ENCODE assay signal across 36 cellular contexts in the genomic region with DNA sequence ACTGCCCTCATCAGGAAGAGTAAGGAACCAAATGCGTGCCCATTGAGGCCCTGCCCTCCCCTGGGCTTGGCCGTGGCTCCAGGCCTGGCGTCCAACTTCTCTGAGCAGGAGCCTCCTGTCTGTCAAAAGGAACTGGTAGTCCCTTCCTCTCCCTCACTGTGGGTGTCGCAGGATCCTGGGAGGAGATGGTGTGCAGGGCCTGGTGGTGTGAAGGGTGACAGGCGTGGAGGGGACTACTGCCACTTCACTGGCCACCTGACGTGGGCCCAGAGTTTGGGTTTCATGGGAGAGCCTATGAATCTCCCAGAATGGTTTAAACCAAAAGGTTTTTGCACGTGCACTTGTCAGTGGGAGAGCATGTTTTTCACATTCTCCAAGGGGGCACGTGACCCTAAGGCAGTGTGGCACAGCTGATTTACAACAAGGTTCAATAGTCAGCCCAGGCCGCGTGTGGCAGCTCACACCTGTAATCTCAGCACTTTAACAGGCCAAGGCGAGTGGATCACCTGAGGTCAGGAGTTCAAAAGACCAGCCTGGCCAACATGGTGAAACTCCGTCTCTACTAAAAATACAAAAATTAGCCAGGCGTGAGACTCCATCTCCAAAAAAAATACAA. TPM values are rescaled to one million over a fixed set of nuclear protein-coding genes. Genes with fewer than 3 reads are reported as not detected.
DNase-seq lines count a peak whose midpoint lies in the region; ATAC-seq, FAIRE-seq and TF ChIP-seq lines count a peak whose summit lies in the region.
"Had no signal": no experiment of that assay in that cellular context is flagged by ENCODE, and none has a peak within 500 bp of the region (broad histone marks: within the 10 kb centered on the region; RNA-seq: fewer than 3 reads in every experiment).

No MANE protein-coding gene starts in this region.

- TF ChIP-seq CTCF in K562 (IDR thresholded peaks at IDR 0.05 in 2 of 3, conservative IDR thresholded peaks at IDR 0.05 in 1 of 3; ENCODE audit: insufficient read depth in 2 of 3, low read depth in 1 of 3, low read length in 3 of 3) (no peak), lower lobe of right lung (IDR thresholded peaks at IDR 0.05) (no peak), suprapubic skin (IDR thresholded peaks at IDR 0.05) (no peak)

- no peaks in the 10 kb centered on the region for H4K20me1 ChIP-seq in K562 (replicated peaks; ENCODE audit: control insufficient read depth, insufficient read depth, low read length)

- FAIRE-seq in K562 (lab: Jason Lieb, UNC): no peak
- FAIRE-seq: A204.1, G401.6, H54 had no signal

- H2AFZ ChIP-seq in K562 (ENCODE audit: low read depth, low read length): no peak overlapping the region

- no peaks in the 10 kb centered on the region for H3K79me2 ChIP-seq in K562 (ENCODE audit: control insufficient read depth, insufficient read depth, low read length)

- ATAC-seq in activated CD8-positive, alpha-beta memory T cell treated with anti-CD3 and anti-CD28 coated beads, Interleukin-2, amount 10 ng/mL, durations not matched to agents 7 days and 5 days: no peak
- ATAC-seq in K562 (no peak; the same call in 2 of the 3 replicates), lower lobe of right lung (no peak)
- ATAC-seq: left lung; Panc1; psoas muscle; stimulated activated naive B cell treated with anti-CD40 and anti-IgM and Interleukin-4, amounts not matched to agents 10 μg/mL and 1 μg/mL and 100 μg/mL, for 72 hours had no signal

- DNase-seq in activated CD8-positive, alpha-beta memory T cell treated with anti-CD3 and anti-CD28 coated beads for 24 hours: peak; percentile 45
- DNase-seq in activated CD8-positive, alpha-beta memory T cell treated with anti-CD3 and anti-CD28 coated beads, Interleukin-2, amount 10 ng/mL, durations not matched to agents 7 days and 5 days: no peak
- DNase-seq in K562 (ENCODE audit: extremely low read depth in 1 of 4, low spot score in 3 of 4) (no peak), lower lobe of right lung (peak; percentile 14), suprapubic skin (ENCODE audit: low spot score in 2 of 2) (peak; percentile 34 to 70), MG63 (no peak), NCI-H146 treated with DMSO at 0.1 percent for 48 hours (lab: John Stamatoyannopoulos, UW; ENCODE audit: unreplicated experiment) (no peak)
- DNase-seq in activated T-helper 1 cell treated with anti-CD3 and anti-CD28 coated beads, Interleukin-12 subunit alpha, Interleukin-12 subunit beta, Interleukin-2, Interleukin-4 antibody, amounts not matched to agents 30 ng/mL and 10 ng/mL and 1 ng/mL, durations not matched to agents 14 hours and 24 hours and 36 hours (ENCODE audit: low spot score): no peak
- DNase-seq: activated CD4-positive, alpha-beta T cell treated with anti-CD3 and anti-CD28 coated beads, Interleukin-2, amount 10 ng/mL, durations not matched to agents 7 days and 5 days; activated naive CD4-positive, alpha-beta T cell treated with anti-CD3 and anti-CD28 coated beads for 36 hours; amniotic stem cell; brain microvascular endothelial cell; DMS53; effector CD4-positive, alpha-beta T cell; hypothalamus; immature natural killer cell; midbrain; naive B cell; NCI-H1436 treated with DMSO at 0.1 percent for 48 hours; NCI-H2107; NCI-H748 treated with DMSO at 0.1 percent for 48 hours; psoas muscle; SIG-M5; stimulated activated naive B cell treated with anti-CD40 and anti-IgM and Interleukin-4, amounts not matched to agents 10 μg/mL and 1 μg/mL and 100 μg/mL, for 72 hours; T-helper 9 cell; uterus had no signal

- peaks cover under 1% of the 10 kb centered on the region for H3K9me3 Mint-ChIP-seq in activated CD8-positive, alpha-beta memory T cell treated with anti-CD3 and anti-CD28 coated beads, Interleukin-2, amount 10 ng/mL, durations not matched to agents 7 days and 5 days (ENCODE audit: low read depth)
- H3K9me3 Mint-ChIP-seq in activated T-helper 1 cell treated with anti-CD3 and anti-CD28 coated beads, Interleukin-12 subunit alpha, Interleukin-12 subunit beta, Interleukin-2, Interleukin-4 antibody, amounts not matched to agents 30 ng/mL and 10 ng/mL and 1 ng/mL, durations not matched to agents 14 hours and 24 hours and 36 hours: no peaks in the 10 kb centered on the region
- H3K9me3 Mint-ChIP-seq: activated naive CD4-positive, alpha-beta T cell treated with anti-CD3 and anti-CD28 coated beads for 36 hours; immature natural killer cell had no signal

- no TSS peak for BruUV-seq in K562 (replicated peaks; lab: Mats Ljungman, UMichigan)

- H3K9me3 ChIP-seq in K562 (replicated peaks; ENCODE audit: control insufficient read depth, insufficient read depth, low read depth, low read length) (no peaks in the 10 kb centered on the region), lower lobe of right lung (no peaks in the 10 kb centered on the region), suprapubic skin (no peaks in the 10 kb centered on the region), MG63 (no peaks in the 10 kb centered on the region)
- H3K9me3 ChIP-seq: Caco-2, left lung, psoas muscle, testis, uterus had no signal

- no peak for TF ChIP-seq POLR2A in K562 (conservative IDR thresholded peaks at IDR 0.05)
- TF ChIP-seq POLR2A in suprapubic skin (IDR thresholded peaks at IDR 0.05): no peak

- WGBS in K562 (ENCODE audit: insufficient coverage, low coverage, missing lambda C conversion rate): 71% methylated on average over 13 of the region's 13 CpGs
- WGBS in suprapubic skin: 84% methylated on average over 13 of the region's 13 CpGs

- H3K36me3 ChIP-seq in K562 (ENCODE audit: control insufficient read depth, insufficient read depth, low read length) (peaks cover 5% of the 10 kb centered on the region; the same call in 1 of the 3 replicates), lower lobe of right lung (peaks cover 67% of the 10 kb centered on the region), suprapubic skin (peaks cover 46% of the 10 kb centered on the region), MG63 (peaks cover 30% of the 10 kb centered on the region)
- H3K36me3 ChIP-seq: uterus had no signal

- in situ Hi-C loops in K562 (cut with MboI): no loop called here

- POLR2A ChIA-PET in K562 (lab: Yijun Ruan, JAX): interaction anchor here (0.6 to 2.4 kb wide), 3 partner anchors 9 to 979 kb away, joined by 3 to 15 read pairs (median 6); no protein-coding TSS in a partner anchor

- no peak for TF ChIP-seq EP300 in K562 (IDR thresholded peaks at IDR 0.05; ENCODE audit: low read length)
- no peak for TF ChIP-seq EP300 in suprapubic skin (IDR thresholded peaks at IDR 0.05)

- no peak overlapping the region for H3K4me2 ChIP-seq in K562 (ENCODE audit: insufficient read depth, low read length)

- H3K4me3 ChIP-seq in K562 (no peak overlapping the region), lower lobe of right lung (no peak overlapping the region), suprapubic skin (no peak overlapping the region), MG63 (no peak overlapping the region)
- H3K4me3 ChIP-seq: left lung, psoas muscle, testis, uterus had no signal

- H3K27me3 ChIP-seq in K562 (ENCODE audit: control insufficient read depth in 2 of 2, insufficient read depth in 2 of 2, low read length in 2 of 2): no peaks in the 10 kb centered on the region
- H3K27me3 ChIP-seq in lower lobe of right lung (ENCODE audit: low read depth): no peaks in the 10 kb centered on the region
- no peaks in the 10 kb centered on the region for H3K27me3 ChIP-seq in suprapubic skin
- no peaks in the 10 kb centered on the region for H3K27me3 ChIP-seq in MG63
- H3K27me3 ChIP-seq: brain microvascular endothelial cell, left lung, testis, uterus had no signal

- H3K4me3 Mint-ChIP-seq in activated CD8-positive, alpha-beta memory T cell treated with anti-CD3 and anti-CD28 coated beads, Interleukin-2, amount 10 ng/mL, durations not matched to agents 7 days and 5 days: no peak overlapping the region
- H3K4me3 Mint-ChIP-seq in activated T-helper 1 cell treated with anti-CD3 and anti-CD28 coated beads, Interleukin-12 subunit alpha, Interleukin-12 subunit beta, Interleukin-2, Interleukin-4 antibody, amounts not matched to agents 30 ng/mL and 10 ng/mL and 1 ng/mL, durations not matched to agents 14 hours and 24 hours and 36 hours: no peak overlapping the region
- H3K4me3 Mint-ChIP-seq: activated CD4-positive, alpha-beta T cell treated with anti-CD3 and anti-CD28 coated beads, Interleukin-2, amount 10 ng/mL, durations not matched to agents 7 days and 5 days; activated naive CD4-positive, alpha-beta T cell treated with anti-CD3 and anti-CD28 coated beads for 36 hours; CD14-positive monocyte; immature natural killer cell; naive B cell; stimulated activated naive B cell treated with anti-CD40 and anti-IgM and Interleukin-4, amounts not matched to agents 10 μg/mL and 1 μg/mL and 100 μg/mL, for 72 hours had no signal

- intact Hi-C loops in K562 (cut with micrococcal nuclease) (no loop called here), lower lobe of right lung (cut with DNase I) (no loop called here)
- intact Hi-C loops in activated T-helper 1 cell treated with anti-CD3 and anti-CD28 coated beads, Interleukin-12 subunit alpha, Interleukin-12 subunit beta, Interleukin-2, Interleukin-4 antibody, amounts not matched to agents 30 ng/mL and 10 ng/mL and 1 ng/mL, durations not matched to agents 14 hours and 24 hours and 36 hours (cut with micrococcal nuclease): no loop called here

- no peaks in the 10 kb centered on the region for H3K9me1 ChIP-seq in K562 (ENCODE audit: control insufficient read depth, insufficient read depth, low read length)

- CTCF ChIA-PET in activated CD8-positive, alpha-beta memory T cell treated with anti-CD3 and anti-CD28 coated beads, Interleukin-2, amount 10 ng/mL, durations not matched to agents 7 days and 5 days (lab: Charles Lee): no interaction called here
- CTCF ChIA-PET in K562 (lab: Yijun Ruan, JAX; ENCODE audit: low intra/inter-chr PET ratio): no interaction called here

- no peak overlapping the region for H3K27ac Mint-ChIP-seq in activated CD8-positive, alpha-beta memory T cell treated with anti-CD3 and anti-CD28 coated beads, Interleukin-2, amount 10 ng/mL, durations not matched to agents 7 days and 5 days
- H3K27ac Mint-ChIP-seq in activated T-helper 1 cell treated with anti-CD3 and anti-CD28 coated beads, Interleukin-12 subunit alpha, Interleukin-12 subunit beta, Interleukin-2, Interleukin-4 antibody, amounts not matched to agents 30 ng/mL and 10 ng/mL and 1 ng/mL, durations not matched to agents 14 hours and 24 hours and 36 hours: no peak overlapping the region
- H3K27ac Mint-ChIP-seq: activated CD4-positive, alpha-beta T cell treated with anti-CD3 and anti-CD28 coated beads, Interleukin-2, amount 10 ng/mL, durations not matched to agents 7 days and 5 days; activated naive CD4-positive, alpha-beta T cell treated with anti-CD3 and anti-CD28 coated beads for 36 hours; CD14-positive monocyte; stimulated activated naive B cell treated with anti-CD40 and anti-IgM and Interleukin-4, amounts not matched to agents 10 μg/mL and 1 μg/mL and 100 μg/mL, for 72 hours had no signal

- peaks cover 10% of the 10 kb centered on the region for H3K4me1 Mint-ChIP-seq in activated CD8-positive, alpha-beta memory T cell treated with anti-CD3 and anti-CD28 coated beads, Interleukin-2, amount 10 ng/mL, durations not matched to agents 7 days and 5 days
- H3K4me1 Mint-ChIP-seq in activated T-helper 1 cell treated with anti-CD3 and anti-CD28 coated beads, Interleukin-12 subunit alpha, Interleukin-12 subunit beta, Interleukin-2, Interleukin-4 antibody, amounts not matched to agents 30 ng/mL and 10 ng/mL and 1 ng/mL, durations not matched to agents 14 hours and 24 hours and 36 hours (ENCODE audit: low read depth): peaks cover 8% of the 10 kb centered on the region

- no peak for TF ChIP-seq RAD21 in K562 (CRISPR knock-in tag; conservative IDR thresholded peaks at IDR 0.05 in 1 of 2, IDR thresholded peaks at IDR 0.05 in 1 of 2)

- H3K9ac ChIP-seq in K562 (ENCODE audit: insufficient read depth in 1 of 2, low read depth in 2 of 2, low read length in 2 of 2): peak overlapping the region in 1 of 2 experiments; percentile 61; a peak in 2 of 4 replicates

- H3K27ac ChIP-seq in K562 (ENCODE audit: extremely low read depth, low read depth, low read length) (no peak overlapping the region), lower lobe of right lung (no peak overlapping the region), suprapubic skin (no peak overlapping the region)
- H3K27ac ChIP-seq: brain microvascular endothelial cell, left lung, psoas muscle, testis, uterus, VCaP had no signal

- peaks cover 7% of the 10 kb centered on the region for H3K36me3 Mint-ChIP-seq in activated CD8-positive, alpha-beta memory T cell treated with anti-CD3 and anti-CD28 coated beads, Interleukin-2, amount 10 ng/mL, durations not matched to agents 7 days and 5 days
- H3K36me3 Mint-ChIP-seq in activated T-helper 1 cell treated with anti-CD3 and anti-CD28 coated beads, Interleukin-12 subunit alpha, Interleukin-12 subunit beta, Interleukin-2, Interleukin-4 antibody, amounts not matched to agents 30 ng/mL and 10 ng/mL and 1 ng/mL, durations not matched to agents 14 hours and 24 hours and 36 hours (ENCODE audit: low read depth): peaks cover 11% of the 10 kb centered on the region

- H3K27me3 Mint-ChIP-seq in activated CD8-positive, alpha-beta memory T cell treated with anti-CD3 and anti-CD28 coated beads, Interleukin-2, amount 10 ng/mL, durations not matched to agents 7 days and 5 days: no peaks in the 10 kb centered on the region
- no peaks in the 10 kb centered on the region for H3K27me3 Mint-ChIP-seq in activated T-helper 1 cell treated with anti-CD3 and anti-CD28 coated beads, Interleukin-12 subunit alpha, Interleukin-12 subunit beta, Interleukin-2, Interleukin-4 antibody, amounts not matched to agents 30 ng/mL and 10 ng/mL and 1 ng/mL, durations not matched to agents 14 hours and 24 hours and 36 hours (ENCODE audit: insufficient read depth)
- H3K27me3 Mint-ChIP-seq: activated CD4-positive, alpha-beta T cell treated with anti-CD3 and anti-CD28 coated beads, Interleukin-2, amount 10 ng/mL, durations not matched to agents 7 days and 5 days; naive B cell; stimulated activated naive B cell treated with anti-CD40 and anti-IgM and Interleukin-4, amounts not matched to agents 10 μg/mL and 1 μg/mL and 100 μg/mL, for 72 hours had no signal

- H3K4me1 ChIP-seq in K562 (replicated peaks in 1 of 2; ENCODE audit: control insufficient read depth in 2 of 2, insufficient read depth in 2 of 2, low read length in 2 of 2) (peaks cover 12 to 18% of the 10 kb centered on the region in 2 experiments; a peak in 4 of 5 replicates), lower lobe of right lung (peaks cover 18% of the 10 kb centered on the region), suprapubic skin (peaks cover 14% of the 10 kb centered on the region)
- H3K4me1 ChIP-seq: Caco-2, psoas muscle, uterus had no signal

RNA-seq across cellular contexts. Expression of a gene that starts 12.5 kb away (rescaled TPM):
- total RNA-seq in activated CD8-positive, alpha-beta memory T cell treated with anti-CD3 and anti-CD28 coated beads, Interleukin-2, amount 10 ng/mL, durations not matched to agents 7 days and 5 days: 10 to 100 TPM; 24.9 to 30.2 TPM
- 7.3 and 7.4 TPM in 2 replicates for total RNA-seq in K562 (2011; cell fraction: chromatin; rRNA removed; ENCODE audit: low replicate concordance)
- total RNA-seq in K562 (2011; cell fraction: nucleolus; rRNA removed): 6.1 and 6.7 TPM in 2 replicates
- 9.8 and 13.2 TPM in 2 replicates for total RNA-seq in K562 (2011; cell fraction: nucleoplasm; rRNA removed)
- total RNA-seq in K562 (2014; rRNA removed) (24.5 and 28.0 TPM in 2 replicates), K562 (2014; rRNA removed; fragmentation: Illumina TruSeq; extraction: Trizol) (33.9 and 34.6 TPM in 2 replicates), K562 (2015; rRNA removed; fragmentation: Illumina TruSeq; extraction: Trizol) (33.2 and 36.7 TPM in 2 replicates), K562 (2021) (27.2 and 30.8 TPM in 2 replicates), lower lobe of right lung (58.1 TPM), suprapubic skin (10 to 100 TPM; 27.8 to 66.2 (median 51.0) TPM)
- polyA plus RNA-seq in K562 (2011; rRNA removed) (41.8 and 49.8 TPM in 2 replicates), K562 (2014; fragmentation: Illumina TruSeq; extraction: Trizol) (33.1 and 38.3 TPM in 2 replicates), K562 (2014; fragmentation: Nextera tagmentation; extraction: Ambion mirVana) (10 to 100 TPM; 16.7 to 17.1 TPM), K562 (2014; rRNA removed) (20.3 and 23.1 TPM in 2 replicates)
- 32.7 and 45.1 TPM in 2 replicates for polyA plus RNA-seq in K562 (2011; cell fraction: cytosol; rRNA removed)
- polyA plus RNA-seq in K562 (2011; cell fraction: nucleus; rRNA removed): 13.7 and 20.4 TPM in 2 replicates
- polyA plus RNA-seq in K562 (2012): 29.7 and 37.4 TPM in 2 replicates
- 37.9 and 40.7 TPM in 2 replicates for polyA minus RNA-seq in K562 (2011; rRNA and poly(A)+ RNA removed)
- polyA minus RNA-seq in K562 (2011; cell fraction: cytosol; rRNA and poly(A)+ RNA removed): 19.5 and 24.3 TPM in 2 replicates
- 3.8 and 7.4 TPM in 2 replicates for polyA minus RNA-seq in K562 (2011; cell fraction: nucleus; rRNA and poly(A)+ RNA removed)
- total RNA-seq in MG63 (2014; rRNA removed; shearing (Covaris generic); ENCODE audit: low replicate concordance): 352 and 467 TPM in 2 replicates
- total RNA-seq in activated T-helper 1 cell treated with anti-CD3 and anti-CD28 coated beads, Interleukin-12 subunit alpha, Interleukin-12 subunit beta, Interleukin-2, Interleukin-4 antibody, amounts not matched to agents 30 ng/mL and 10 ng/mL and 1 ng/mL, durations not matched to agents 14 hours and 24 hours and 36 hours: 29.1 and 29.7 TPM in 2 replicates

RNA-seq across cellular contexts. Expression of a gene that starts 26.9 kb away (rescaled TPM):
- total RNA-seq in activated CD8-positive, alpha-beta memory T cell treated with anti-CD3 and anti-CD28 coated beads, Interleukin-2, amount 10 ng/mL, durations not matched to agents 7 days and 5 days: not detected
- 0.44 and 0.93 TPM in 2 replicates for total RNA-seq in K562 (2011; cell fraction: chromatin; rRNA removed; ENCODE audit: low replicate concordance)
- total RNA-seq in K562 (2011; cell fraction: nucleolus; rRNA removed): 0.92 and 1.3 TPM in 2 replicates
- 0.81 and 1.4 TPM in 2 replicates for total RNA-seq in K562 (2011; cell fraction: nucleoplasm; rRNA removed)
- total RNA-seq in K562 (2014; rRNA removed) (0.09 TPM in 1 of 2 replicates, not detected in the other), K562 (2014; rRNA removed; fragmentation: Illumina TruSeq; extraction: Trizol) (0.11 and 0.22 TPM in 2 replicates), K562 (2015; rRNA removed; fragmentation: Illumina TruSeq; extraction: Trizol) (0.11 and 0.51 TPM in 2 replicates), K562 (2021) (0.38 and 0.42 TPM in 2 replicates), lower lobe of right lung (77.5 TPM), suprapubic skin (100 to 1,000 TPM in 3 of 4 donors, 10 to 100 TPM in 1; 34.7 to 215 (median 205) TPM)
- polyA plus RNA-seq in K562 (2011; rRNA removed) (0.96 and 1.2 TPM in 2 replicates), K562 (2014; fragmentation: Illumina TruSeq; extraction: Trizol) (0.25 and 0.42 TPM in 2 replicates), K562 (2014; fragmentation: Nextera tagmentation; extraction: Ambion mirVana) (under 1 TPM; 0.10 to 0.15 TPM), K562 (2014; rRNA removed) (0.27 and 1.7 TPM in 2 replicates)
- polyA plus RNA-seq in K562 (2011; cell fraction: cytosol; rRNA removed): 1.4 and 3.5 TPM in 2 replicates
- 0.66 and 1.1 TPM in 2 replicates for polyA plus RNA-seq in K562 (2011; cell fraction: nucleus; rRNA removed)
- 0.65 and 0.80 TPM in 2 replicates for polyA plus RNA-seq in K562 (2012)
- 0.33 and 1.8 TPM in 2 replicates for polyA minus RNA-seq in K562 (2011; rRNA and poly(A)+ RNA removed)
- polyA minus RNA-seq in K562 (2011; cell fraction: cytosol; rRNA and poly(A)+ RNA removed): 3.1 and 4.1 TPM in 2 replicates
- polyA minus RNA-seq in K562 (2011; cell fraction: nucleus; rRNA and poly(A)+ RNA removed): 0.40 and 0.56 TPM in 2 replicates
- not detected in 2 replicates for total RNA-seq in MG63 (2014; rRNA removed; shearing (Covaris generic); ENCODE audit: low replicate concordance)
- 0.26 TPM in 1 of 2 replicates, not detected in the other for total RNA-seq in activated T-helper 1 cell treated with anti-CD3 and anti-CD28 coated beads, Interleukin-12 subunit alpha, Interleukin-12 subunit beta, Interleukin-2, Interleukin-4 antibody, amounts not matched to agents 30 ng/mL and 10 ng/mL and 1 ng/mL, durations not matched to agents 14 hours and 24 hours and 36 hours
- total RNA-seq: LHCN-M2 had no signal

Comparison
In these comparisons a context has a peak if more than half of its experiments do, and no peak if none do; other contexts are left out.
1. DNase-seq: peak in activated CD8-positive, alpha-beta memory T cell treated with anti-CD3 and anti-CD28 coated beads for 24 hours (single experiment), lower lobe of right lung (single experiment) and suprapubic skin (2 of 2); none in activated CD8-positive, alpha-beta memory T cell treated with anti-CD3 and anti-CD28 coated beads, Interleukin-2, amount 10 ng/mL, durations not matched to agents 7 days and 5 days (single experiment), K562 (0 of 4), MG63 (single experiment), activated T-helper 1 cell treated with anti-CD3 and anti-CD28 coated beads, Interleukin-12 subunit alpha, Interleukin-12 subunit beta, Interleukin-2, Interleukin-4 antibody, amounts not matched to agents 30 ng/mL and 10 ng/mL and 1 ng/mL, durations not matched to agents 14 hours and 24 hours and 36 hours (single experiment) and NCI-H146 treated with DMSO at 0.1 percent for 48 hours (single experiment).
2. RNA of a gene that starts 26.9 kb away (total RNA-seq): 34.7 to 215 TPM in suprapubic skin and 77.5 TPM in lower lobe of right lung (single experiment); 0.09 to 1.4 TPM in K562, 0.26 TPM in activated T-helper 1 cell treated with anti-CD3 and anti-CD28 coated beads, Interleukin-12 subunit alpha, Interleukin-12 subunit beta, Interleukin-2, Interleukin-4 antibody, amounts not matched to agents 30 ng/mL and 10 ng/mL and 1 ng/mL, durations not matched to agents 14 hours and 24 hours and 36 hours, not detected in activated CD8-positive, alpha-beta memory T cell treated with anti-CD3 and anti-CD28 coated beads, Interleukin-2, amount 10 ng/mL, durations not matched to agents 7 days and 5 days and not detected in MG63; every median in the first group is over 10 times any median in the second.